Comparison of ENCODE assay signal across 16 cellular contexts in the genomic region with DNA sequence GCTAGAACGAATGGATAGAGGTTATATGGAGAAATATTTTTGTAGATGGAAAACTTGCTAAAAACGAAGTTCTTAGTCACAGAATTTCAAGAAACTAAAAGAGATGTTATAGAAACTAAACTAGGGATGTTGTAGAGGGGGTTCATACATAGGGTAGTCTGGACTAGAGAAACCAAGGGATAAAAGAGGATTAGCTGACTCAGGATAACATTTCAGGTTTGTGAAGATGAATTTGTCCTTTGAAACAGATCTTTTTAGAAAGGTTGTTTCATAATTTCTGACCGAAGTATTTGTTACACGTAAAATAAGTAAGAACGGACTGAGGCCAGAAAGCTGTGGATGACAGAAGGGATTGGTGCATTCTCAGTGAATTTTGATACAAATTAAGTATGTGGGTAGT. TPM values are rescaled to one million over a fixed set of nuclear protein-coding genes. Genes with fewer than 3 reads are reported as not detected.
DNase-seq lines count a peak whose midpoint lies in the region; ATAC-seq and TF ChIP-seq lines count a peak whose summit lies in the region.
"Had no signal": no experiment of that assay in that cellular context is flagged by ENCODE, and none has a peak within 500 bp of the region (broad histone marks: within the 10 kb centered on the region; RNA-seq: fewer than 3 reads in every experiment).

No MANE protein-coding gene starts in this region.

- no peak for DNase-seq in MCF 10A (ENCODE audit: unreplicated experiment)
- DNase-seq in breast epithelium (ENCODE audit: low spot score in 2 of 2): no peak
- no peak for DNase-seq in PC-3
- DNase-seq in endothelial cell (ENCODE audit: low spot score): no peak
- DNase-seq in stimulated activated naive CD8-positive, alpha-beta T cell treated with anti-CD3 and anti-CD28 coated beads, Interleukin-15, amount 100 ng/mL, for 72 hours: no peak
- DNase-seq in 8988T: no peak
- no peak for DNase-seq in DMS79 treated with DMSO at 0.1 percent for 48 hours (lab: John Stamatoyannopoulos, UW)
- DNase-seq: activated CD4-positive, alpha-beta T cell treated with anti-CD3 and anti-CD28 coated beads, Interleukin-2, amount 50 U/mL, for 4 hours; activated gamma-delta T cell treated with Interleukin-2 at 50 U/mL for 16 hours; effector CD8-positive, alpha-beta T cell; foreskin fibroblast; NCI-H1105 had no signal

- H3K27ac ChIP-seq in breast epithelium: no peak overlapping the region
- H3K27ac ChIP-seq in PC-3 (ENCODE audit: low read length): no peak overlapping the region
- H3K27ac ChIP-seq: thoracic aorta had no signal

- H3F3A ChIP-seq in PC-3 (ENCODE audit: low read length, unreplicated experiment): peaks cover 4% of the 10 kb centered on the region

- CTCF ChIA-PET in MCF 10A (lab: Yijun Ruan, JAX) (no interaction called here), PC-3 (lab: Charles Lee) (no interaction called here)

- H3K36me3 ChIP-seq in breast epithelium (no peaks in the 10 kb centered on the region), PC-3 (ENCODE audit: low read depth, low read length) (peaks cover 30% of the 10 kb centered on the region)

- H3K4me2 ChIP-seq in PC-3 (ENCODE audit: low read length): 0 out of 2 replicates have a peak overlapping the region, but pooled peaks have one; percentile 2

- intact Hi-C loops in MCF 10A (cut with micrococcal nuclease) (no loop called here), breast epithelium (cut with DNase I; ENCODE audit: low total_unique reads) (no loop called here), PC-3 (cut with micrococcal nuclease) (no loop called here)

- BruUV-seq in MCF 10A (replicated peaks; lab: Mats Ljungman, UMichigan): no TSS peak
- no TSS peak for BruUV-seq in PC-3 (replicated peaks; lab: Mats Ljungman, UMichigan)

- no peak for ATAC-seq in PC-3
- no peak for ATAC-seq in stimulated activated naive CD8-positive, alpha-beta T cell treated with anti-CD3 and anti-CD28 coated beads, Interleukin-15, amount 100 ng/mL, for 72 hours
- no peak for ATAC-seq in HG03175 (IDR thresholded peaks at IDR 0.05; ENCODE audit: unreplicated experiment)
- ATAC-seq: Right ventricle myocardium inferior had no signal

- H3K9me3 Mint-ChIP-seq in MCF 10A (ENCODE audit: unreplicated experiment) (no peaks in the 10 kb centered on the region), endothelial cell (ENCODE audit: unreplicated experiment) (no peaks in the 10 kb centered on the region)
- H3K9me3 Mint-ChIP-seq in stimulated activated naive CD8-positive, alpha-beta T cell treated with anti-CD3 and anti-CD28 coated beads, Interleukin-15, amount 100 ng/mL, for 72 hours: no peaks in the 10 kb centered on the region
- H3K9me3 Mint-ChIP-seq: T-helper 2 cell treated with Interferon-gamma antibody and Interleukin-4, amounts not matched to agents 5 μg/mL and 100 μg/mL, for 36 hours had no signal

- H3K36me3 Mint-ChIP-seq in MCF 10A (ENCODE audit: insufficient read depth, unreplicated experiment): peaks cover 57% of the 10 kb centered on the region
- peaks cover 15% of the 10 kb centered on the region for H3K36me3 Mint-ChIP-seq in endothelial cell (ENCODE audit: low read depth, unreplicated experiment)

- no peak for TF ChIP-seq CTCF in MCF 10A (IDR thresholded peaks at IDR 0.05; ENCODE audit: unreplicated experiment)
- no peak for TF ChIP-seq CTCF in breast epithelium (IDR thresholded peaks at IDR 0.05)
- no peak for TF ChIP-seq CTCF in PC-3 (conservative IDR thresholded peaks at IDR 0.05; ENCODE audit: low read depth, low read length)
- no peak for TF ChIP-seq CTCF in endothelial cell (IDR thresholded peaks at IDR 0.05; ENCODE audit: unreplicated experiment)

- no peak for TF ChIP-seq POLR2A in breast epithelium (IDR thresholded peaks at IDR 0.05)

- H3K9me3 ChIP-seq in breast epithelium: no peaks in the 10 kb centered on the region
- no peaks in the 10 kb centered on the region for H3K9me3 ChIP-seq in PC-3 (ENCODE audit: low read length)
- H3K9me3 ChIP-seq: thoracic aorta had no signal

- H3K27me3 Mint-ChIP-seq in MCF 10A (ENCODE audit: insufficient read depth, unreplicated experiment) (no peaks in the 10 kb centered on the region), endothelial cell (ENCODE audit: unreplicated experiment) (no peaks in the 10 kb centered on the region)
- no peaks in the 10 kb centered on the region for H3K27me3 Mint-ChIP-seq in stimulated activated naive CD8-positive, alpha-beta T cell treated with anti-CD3 and anti-CD28 coated beads, Interleukin-15, amount 100 ng/mL, for 72 hours

- no peak overlapping the region for H3K9ac ChIP-seq in PC-3 (ENCODE audit: low read length)

- no peak overlapping the region for H3K4me3 ChIP-seq in breast epithelium
- no peak overlapping the region for H3K4me3 ChIP-seq in PC-3 (ENCODE audit: low read length)

- H3K27ac Mint-ChIP-seq in MCF 10A (ENCODE audit: low read depth, unreplicated experiment): peak overlapping the region; percentile 21
- peak overlapping the region; percentile 16 for H3K27ac Mint-ChIP-seq in endothelial cell (ENCODE audit: unreplicated experiment)
- H3K27ac Mint-ChIP-seq in stimulated activated naive CD8-positive, alpha-beta T cell treated with anti-CD3 and anti-CD28 coated beads, Interleukin-15, amount 100 ng/mL, for 72 hours: peak overlapping the region; percentile 59 to 84

- H4K20me1 ChIP-seq in PC-3 (ENCODE audit: low read length): peaks cover 92% of the 10 kb centered on the region

- H3K4me1 ChIP-seq in breast epithelium (peaks cover 0 to 29% of the 10 kb centered on the region in 2 donors), PC-3 (ENCODE audit: insufficient read depth, low read length) (peaks cover 35% of the 10 kb centered on the region)

- no peaks in the 10 kb centered on the region for H3K9me2 ChIP-seq in PC-3 (replicated peaks; ENCODE audit: low read length)

- H3K4me3 Mint-ChIP-seq in MCF 10A (ENCODE audit: unreplicated experiment): peak overlapping the region; percentile 19
- no peak overlapping the region for H3K4me3 Mint-ChIP-seq in endothelial cell (ENCODE audit: unreplicated experiment)
- H3K4me3 Mint-ChIP-seq in stimulated activated naive CD8-positive, alpha-beta T cell treated with anti-CD3 and anti-CD28 coated beads, Interleukin-15, amount 100 ng/mL, for 72 hours: peak overlapping the region; percentile 17 to 19

- H3K27me3 ChIP-seq in breast epithelium (no peaks in the 10 kb centered on the region), PC-3 (ENCODE audit: low read length) (no peaks in the 10 kb centered on the region)

- peaks cover 34% of the 10 kb centered on the region for H3K4me1 Mint-ChIP-seq in MCF 10A (ENCODE audit: insufficient read depth, unreplicated experiment)
- peaks cover 24% of the 10 kb centered on the region for H3K4me1 Mint-ChIP-seq in endothelial cell (ENCODE audit: unreplicated experiment)
- H3K4me1 Mint-ChIP-seq in stimulated activated naive CD8-positive, alpha-beta T cell treated with anti-CD3 and anti-CD28 coated beads, Interleukin-15, amount 100 ng/mL, for 72 hours: peaks cover 59% of the 10 kb centered on the region

- POLR2A ChIA-PET in MCF 10A (lab: Yijun Ruan, JAX): interaction anchor here (0.6 to 3.9 kb wide), 6 partner anchors 11 to 513 kb away, joined by 3 to 22 read pairs (median 11); a partner anchor contains a TSS
- POLR2A ChIA-PET in PC-3 (lab: Charles Lee; ENCODE audit: unreplicated experiment): no interaction called here

- peaks cover 100% of the 10 kb centered on the region for H3K79me2 ChIP-seq in PC-3 (ENCODE audit: low read length)

- no peak overlapping the region for H2AFZ ChIP-seq in PC-3 (ENCODE audit: low read length)

RNA-seq across cellular contexts. Expression of a gene that starts 13.6 kb away (rescaled TPM):
- total RNA-seq in MCF 10A (2022) (102 and 127 TPM in 2 replicates), breast epithelium (10 to 100 TPM; 43.5 to 74.1 (median 66.5) TPM), PC-3 (2014; rRNA removed) (49.8 and 55.0 TPM in 2 replicates), endothelial cell (ENCODE audit: unreplicated experiment) (118 TPM)

Comparison
In these comparisons a context has a peak if more than half of its experiments do, and no peak if none do; other contexts are left out.
1. H3K27ac Mint-ChIP-seq: peak in every context shown above with its lines; median percentile 72 in stimulated activated naive CD8-positive, alpha-beta T cell treated with anti-CD3 and anti-CD28 coated beads, Interleukin-15, amount 100 ng/mL, for 72 hours; 21 in MCF 10A; 16 in endothelial cell.